ENCODE assay signal across 9 cellular contexts in the genomic region with DNA sequence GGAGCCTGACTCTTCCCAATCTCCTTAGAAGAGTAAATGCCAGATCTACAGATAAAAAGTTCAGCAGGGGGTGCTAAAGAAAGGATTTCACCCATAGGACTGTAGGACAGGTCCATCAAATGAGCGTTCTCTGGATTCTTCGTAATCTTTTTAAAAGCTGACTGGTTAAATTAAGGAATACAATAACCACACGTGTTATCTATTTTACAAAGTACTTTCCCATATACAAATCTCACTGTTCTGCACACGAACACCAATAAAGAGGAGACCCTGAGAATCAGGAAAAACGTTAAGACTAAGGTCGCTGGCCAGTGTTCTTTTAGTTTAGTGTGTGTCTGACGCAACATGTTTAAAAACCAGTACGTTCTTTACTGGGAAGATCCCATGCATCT. TPM values are rescaled to one million over a fixed set of nuclear protein-coding genes. Genes with fewer than 3 reads are reported as not detected.
A peak's percentile ranks its signal among the peaks of the same experiment; 100 is the strongest.
DNase-seq lines count a peak whose midpoint lies in the region; TF ChIP-seq lines count a peak whose summit lies in the region.
"Had no signal": no experiment of that assay in that cellular context is flagged by ENCODE, and none has a peak within 500 bp of the region (broad histone marks: within the 10 kb centered on the region; RNA-seq: fewer than 3 reads in every experiment).

No MANE protein-coding gene starts in this region.

- H3K9ac ChIP-seq in GM23248, result peak overlapping the region; percentile 94
- peak overlapping the region; percentile 68 for H3K9ac ChIP-seq in SK-N-SH
- peak overlapping the region; percentile 79 for H3K9ac ChIP-seq in neural cell (ENCODE audit: low read length)

- H2AFZ ChIP-seq in GM23248 (peak overlapping the region; percentile 91), SK-N-SH (ENCODE audit: low read depth) (peak overlapping the region; percentile 98), neural cell (ENCODE audit: low read depth, low read length) (peak overlapping the region; percentile 48)

- peak overlapping the region; percentile 90 for H3K4me3 ChIP-seq in GM23248
- H3K4me3 ChIP-seq in SK-N-SH (ENCODE audit: low read depth in 2 of 2, low read length in 1 of 2), result peak overlapping the region; percentile 91 to 93
- peak overlapping the region; percentile 86 for H3K4me3 ChIP-seq in fibroblast of mammary gland (ENCODE audit: control insufficient read depth, low read depth, low read length)
- H3K4me3 ChIP-seq in neural cell (ENCODE audit: low read length), result peak overlapping the region; percentile 77

- H3K9me3 ChIP-seq in GM23248 (ENCODE audit: low read depth) (no peaks in the 10 kb centered on the region), SK-N-SH (no peaks in the 10 kb centered on the region), neural cell (ENCODE audit: low read length) (no peaks in the 10 kb centered on the region)

- CTCF ChIA-PET in SK-N-SH (lab: Yijun Ruan, JAX), result interaction anchor here (0.7 to 3.7 kb wide), 13 partner anchors 10 to 1279 kb away, joined by 3 to 42 read pairs (median 4); no protein-coding TSS in a partner anchor

- peak; percentile 56 for TF ChIP-seq CTCF in SK-N-SH (IDR thresholded peaks at IDR 0.05)
- TF ChIP-seq CTCF in fibroblast of mammary gland (conservative IDR thresholded peaks at IDR 0.05; ENCODE audit: control insufficient read depth, insufficient read depth, low read depth, low read length), result peak; percentile 44
- peak; percentile 56 for TF ChIP-seq CTCF in neural cell (IDR thresholded peaks at IDR 0.05; ENCODE audit: poor library complexity, severe bottlenecking)

- peaks cover 10% of the 10 kb centered on the region; the same call in 1 of the 2 replicates for H3F3A ChIP-seq in GM23248 (ENCODE audit: insufficient read depth)
- peaks cover 4% of the 10 kb centered on the region for H3F3A ChIP-seq in SK-N-SH (replicated peaks; ENCODE audit: insufficient read depth)
- H3F3A ChIP-seq in neural cell (ENCODE audit: insufficient read depth, low read length, poor library complexity, severe bottlenecking), result no peaks in the 10 kb centered on the region

- H3K27me3 ChIP-seq in GM23248 (replicated peaks; ENCODE audit: insufficient read depth), result no peaks in the 10 kb centered on the region
- no peaks in the 10 kb centered on the region for H3K27me3 ChIP-seq in SK-N-SH (ENCODE audit: insufficient read depth)
- H3K27me3 ChIP-seq in neural cell (ENCODE audit: insufficient read depth, low read depth, low read length), result no peaks in the 10 kb centered on the region

- POLR2A ChIA-PET in SK-N-SH (lab: Yijun Ruan, JAX), result interaction anchor here (1.2 kb wide), 1 partner anchor 80 kb away, joined by 3 read pairs; no protein-coding TSS in a partner anchor

- H4K20me1 ChIP-seq in GM23248 (ENCODE audit: insufficient read depth) (no peaks in the 10 kb centered on the region), SK-N-SH (ENCODE audit: insufficient read depth) (no peaks in the 10 kb centered on the region), neural cell (ENCODE audit: insufficient read depth) (no peaks in the 10 kb centered on the region)

- TF ChIP-seq RAD21 in SK-N-SH (IDR thresholded peaks at IDR 0.05; ENCODE audit: low read length) (peak; percentile 51), neural cell (conservative IDR thresholded peaks at IDR 0.05) (peak; percentile 55)

- H3K4me1 ChIP-seq in GM23248 (ENCODE audit: insufficient read depth) (peaks cover 9% of the 10 kb centered on the region), SK-N-SH (ENCODE audit: control insufficient read depth in 1 of 2, insufficient read depth in 2 of 2, low read depth in 1 of 2, low read length in 1 of 2) (peaks cover 2 to 5% of the 10 kb centered on the region in 2 experiments)

- TF ChIP-seq EP300 in SK-N-SH (IDR thresholded peaks at IDR 0.05; ENCODE audit: borderline replicate concordance in 1 of 2, low read depth in 1 of 2, low read length in 1 of 2), result no peak
- TF ChIP-seq EP300 in neural cell (conservative IDR thresholded peaks at IDR 0.05; ENCODE audit: poor library complexity, severe bottlenecking), result no peak

- DNase-seq in NCI-H1417 (lab: John Stamatoyannopoulos, UW), result peak; percentile 28 to 71 (median 58)
- no peak for DNase-seq in NCI-H1417 treated with DMSO at 0.1 percent for 48 hours (lab: John Stamatoyannopoulos, UW)
- peak; percentile 72 for DNase-seq in GM23248
- peak; percentile 60 for DNase-seq in KBM-7
- DNase-seq in SK-N-SH, result peak; percentile 38
- peak; percentile 67 for DNase-seq in fibroblast of mammary gland (ENCODE audit: low read depth)
- DNase-seq in T1000 (lab: John Stamatoyannopoulos, UW), result no peak

- H3K79me2 ChIP-seq in GM23248 (ENCODE audit: insufficient read depth) (peaks cover 28% of the 10 kb centered on the region), SK-N-SH (ENCODE audit: insufficient read depth) (no peaks in the 10 kb centered on the region; the same call in 1 of the 2 replicates), neural cell (replicated peaks; ENCODE audit: insufficient read depth, low read length) (peaks cover 34% of the 10 kb centered on the region)

- H3K4me2 ChIP-seq in GM23248 (ENCODE audit: unreplicated experiment), result peak overlapping the region; percentile 81
- peak overlapping the region; percentile 78 for H3K4me2 ChIP-seq in SK-N-SH
- H3K4me2 ChIP-seq in neural cell (ENCODE audit: low read length), result peak overlapping the region; percentile 62

- WGBS in GM23248 (ENCODE audit: low coverage in 1 of 2, low lambda C conversion rate in 2 of 2, missing lambda C conversion rate in 2 of 2), 2 experiments, result 0 to 2% methylated on average over 8 of the region's 8 CpGs
- 4% methylated on average over 8 of the region's 8 CpGs for WGBS in SK-N-SH (ENCODE audit: low lambda C conversion rate)

- H3K27ac ChIP-seq in GM23248, result peak overlapping the region; percentile 94
- peak overlapping the region; percentile 77 to 88 for H3K27ac ChIP-seq in SK-N-SH (ENCODE audit: low read depth in 2 of 2, low read length in 1 of 2)
- peak overlapping the region; percentile 91 for H3K27ac ChIP-seq in neural cell (ENCODE audit: low read length)

- no peaks in the 10 kb centered on the region for H3K9me2 ChIP-seq in GM23248 (ENCODE audit: insufficient read depth)
- H3K9me2 ChIP-seq in SK-N-SH, result no peaks in the 10 kb centered on the region
- H3K9me2 ChIP-seq in neural cell (ENCODE audit: insufficient read depth, low read length), result no peaks in the 10 kb centered on the region

- in situ Hi-C loops in GM23248 (cut with MboI) (no loop called here), KBM-7 (cut with MboI; ENCODE audit: low pct_unique_long_range_greater_than_20kb, low sequenced_read_pairs) (no loop called here)

- H3K36me3 ChIP-seq in GM23248 (ENCODE audit: low read depth), result peaks cover 18% of the 10 kb centered on the region
- peaks cover 21 to 29% of the 10 kb centered on the region in 2 experiments for H3K36me3 ChIP-seq in SK-N-SH (replicated peaks in 1 of 2; ENCODE audit: control insufficient read depth in 1 of 2, insufficient read depth in 2 of 2, low read length in 1 of 2)
- H3K36me3 ChIP-seq in neural cell (ENCODE audit: insufficient read depth, low read length), result peaks cover 3% of the 10 kb centered on the region

TF ChIP-seq in SK-N-SH, 30 proteins besides CTCF, POLR2A, EP300 and RAD21:
- TF ChIP-seq SMC3 (IDR thresholded peaks at IDR 0.05; ENCODE audit: low read depth, low read length) (peak; percentile 42), RXRA (IDR thresholded peaks at IDR 0.05; ENCODE audit: borderline replicate concordance, low read depth) (no peak), POLR2AphosphoS5 (IDR thresholded peaks at IDR 0.05; ENCODE audit: low read depth, low read length) (no peak)
- TF ChIP-seq, protein P1, sequence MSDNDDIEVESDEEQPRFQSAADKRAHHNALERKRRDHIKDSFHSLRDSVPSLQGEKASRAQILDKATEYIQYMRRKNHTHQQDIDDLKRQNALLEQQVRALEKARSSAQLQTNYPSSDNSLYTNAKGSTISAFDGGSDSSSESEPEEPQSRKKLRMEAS (IDR thresholded peaks at IDR 0.05; ENCODE audit: low read depth), result 0 out of 2 replicates have a peak, but pooled peaks have one; percentile 4

TF ChIP-seq in neural cell, 6 proteins besides CTCF, POLR2A, EP300 and RAD21 (continues in another document):
- no peak for TF ChIP-seq MXI1 (conservative IDR thresholded peaks at IDR 0.05; ENCODE audit: poor library complexity, severe bottlenecking)
- TF ChIP-seq EZH2 (IDR thresholded peaks at IDR 0.05; ENCODE audit: borderline replicate concordance, insufficient read depth, low read length, poor library complexity, severe bottlenecking), result no peak
- no peak for TF ChIP-seq TAF1 (IDR thresholded peaks at IDR 0.05; ENCODE audit: low read depth)
- TF ChIP-seq SMC3 (conservative IDR thresholded peaks at IDR 0.05; ENCODE audit: poor library complexity), result peak; percentile 69

RNA-seq across cellular contexts. Expression of a gene that starts 0.5 kb away (rescaled TPM):
- total RNA-seq in GM23248 (2014; rRNA removed; shearing (Covaris generic)), result 42.7 and 54.9 TPM in 2 replicates
- polyA plus RNA-seq in GM23248 (2016; fragmentation: Nextera tagmentation; extraction: Ambion mirVana) (39.0 and 41.5 TPM in 2 replicates), SK-N-SH (2012; rRNA removed) (11.9 and 14.6 TPM in 2 replicates), neural cell (180 and 204 TPM in 2 replicates)
- polyA plus RNA-seq in SK-N-SH (2012; cell fraction: cytosol; rRNA removed), result 9.9 and 10.9 TPM in 2 replicates
- 22.4 and 46.4 TPM in 2 replicates for polyA plus RNA-seq in SK-N-SH (2012; cell fraction: nucleus; rRNA removed)
- 80.3 and 99.2 TPM in 2 replicates for polyA minus RNA-seq in neural cell

RNA-seq across cellular contexts. Expression of a gene that starts 0.7 kb away (rescaled TPM):
- total RNA-seq in GM23248 (2014; rRNA removed; shearing (Covaris generic)), result 11.9 and 12.0 TPM in 2 replicates
- polyA plus RNA-seq in GM23248 (2016; fragmentation: Nextera tagmentation; extraction: Ambion mirVana), result 53.9 and 57.3 TPM in 2 replicates
- polyA plus RNA-seq in SK-N-SH (2012; rRNA removed), result 15.9 and 20.6 TPM in 2 replicates
- polyA plus RNA-seq in SK-N-SH (2012; cell fraction: cytosol; rRNA removed), result 18.5 and 21.2 TPM in 2 replicates
- polyA plus RNA-seq in SK-N-SH (2012; cell fraction: nucleus; rRNA removed), result 6.7 and 7.1 TPM in 2 replicates
- 140 and 142 TPM in 2 replicates for polyA plus RNA-seq in neural cell
- polyA minus RNA-seq in neural cell, result 55.3 and 63.0 TPM in 2 replicates

RNA-seq across cellular contexts. Expression of a gene that starts 32.8 kb away (rescaled TPM):
- not detected in 2 replicates for total RNA-seq in GM23248 (2014; rRNA removed; shearing (Covaris generic))
- 0.48 and 0.57 TPM in 2 replicates for polyA plus RNA-seq in GM23248 (2016; fragmentation: Nextera tagmentation; extraction: Ambion mirVana)
- not detected in 2 replicates for polyA plus RNA-seq in SK-N-SH (2012; rRNA removed)
- not detected in 2 replicates for polyA plus RNA-seq in SK-N-SH (2012; cell fraction: cytosol; rRNA removed)
- not detected in 2 replicates for polyA plus RNA-seq in SK-N-SH (2012; cell fraction: nucleus; rRNA removed)
- not detected in 2 replicates for polyA plus RNA-seq in neural cell
- not detected in 2 replicates for polyA minus RNA-seq in neural cell
- total RNA-seq: natural killer cell had no signal

Comparison
In these comparisons a context has a peak if more than half of its experiments do, and no peak if none do; other contexts are left out.
1. DNase-seq: peak in NCI-H1417 (3 of 3), GM23248 (single experiment), KBM-7 (single experiment), SK-N-SH (single experiment) and fibroblast of mammary gland (single experiment); none in NCI-H1417 treated with DMSO at 0.1 percent for 48 hours (single experiment) and T1000 (single experiment).
2. H2AFZ ChIP-seq: peak in every context shown above with its lines; median percentile 98 in SK-N-SH; 91 in GM23248; 48 in neural cell.
3. Peak in every context shown above with its lines, with median percentiles within 50 percentile points of each other: H3K27ac ChIP-seq, H3K4me2 ChIP-seq, H3K4me3 ChIP-seq, H3K9ac ChIP-seq and CTCF ChIP-seq.